Comparison of ENCODE assay signal across 1 cellular context in the genomic region with DNA sequence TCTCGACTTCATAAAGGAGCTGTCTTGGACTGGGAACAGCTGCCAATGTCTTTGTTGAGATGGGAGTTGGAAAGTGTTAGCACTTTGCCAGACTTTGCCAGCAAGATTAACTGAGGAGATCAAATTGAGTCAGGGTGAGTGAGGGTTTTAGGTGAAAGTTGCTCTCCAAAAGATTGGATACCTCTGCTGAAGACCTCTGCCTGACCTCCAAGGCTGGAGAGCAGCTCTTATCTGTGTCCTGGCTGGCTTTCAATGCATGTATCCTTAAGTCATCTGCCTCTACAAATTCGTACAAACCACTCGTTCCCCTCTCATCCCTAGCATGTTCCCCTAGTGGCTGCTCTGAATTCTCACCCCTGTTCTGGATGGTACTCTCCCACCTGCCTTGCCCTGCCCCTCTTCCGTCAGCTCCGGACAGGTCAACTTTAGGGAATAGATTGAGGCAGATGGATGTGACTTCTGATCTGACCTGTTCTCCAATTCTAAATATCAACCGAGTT.
TF ChIP-seq lines count a peak whose summit lies in the region.

A gene with protein sequence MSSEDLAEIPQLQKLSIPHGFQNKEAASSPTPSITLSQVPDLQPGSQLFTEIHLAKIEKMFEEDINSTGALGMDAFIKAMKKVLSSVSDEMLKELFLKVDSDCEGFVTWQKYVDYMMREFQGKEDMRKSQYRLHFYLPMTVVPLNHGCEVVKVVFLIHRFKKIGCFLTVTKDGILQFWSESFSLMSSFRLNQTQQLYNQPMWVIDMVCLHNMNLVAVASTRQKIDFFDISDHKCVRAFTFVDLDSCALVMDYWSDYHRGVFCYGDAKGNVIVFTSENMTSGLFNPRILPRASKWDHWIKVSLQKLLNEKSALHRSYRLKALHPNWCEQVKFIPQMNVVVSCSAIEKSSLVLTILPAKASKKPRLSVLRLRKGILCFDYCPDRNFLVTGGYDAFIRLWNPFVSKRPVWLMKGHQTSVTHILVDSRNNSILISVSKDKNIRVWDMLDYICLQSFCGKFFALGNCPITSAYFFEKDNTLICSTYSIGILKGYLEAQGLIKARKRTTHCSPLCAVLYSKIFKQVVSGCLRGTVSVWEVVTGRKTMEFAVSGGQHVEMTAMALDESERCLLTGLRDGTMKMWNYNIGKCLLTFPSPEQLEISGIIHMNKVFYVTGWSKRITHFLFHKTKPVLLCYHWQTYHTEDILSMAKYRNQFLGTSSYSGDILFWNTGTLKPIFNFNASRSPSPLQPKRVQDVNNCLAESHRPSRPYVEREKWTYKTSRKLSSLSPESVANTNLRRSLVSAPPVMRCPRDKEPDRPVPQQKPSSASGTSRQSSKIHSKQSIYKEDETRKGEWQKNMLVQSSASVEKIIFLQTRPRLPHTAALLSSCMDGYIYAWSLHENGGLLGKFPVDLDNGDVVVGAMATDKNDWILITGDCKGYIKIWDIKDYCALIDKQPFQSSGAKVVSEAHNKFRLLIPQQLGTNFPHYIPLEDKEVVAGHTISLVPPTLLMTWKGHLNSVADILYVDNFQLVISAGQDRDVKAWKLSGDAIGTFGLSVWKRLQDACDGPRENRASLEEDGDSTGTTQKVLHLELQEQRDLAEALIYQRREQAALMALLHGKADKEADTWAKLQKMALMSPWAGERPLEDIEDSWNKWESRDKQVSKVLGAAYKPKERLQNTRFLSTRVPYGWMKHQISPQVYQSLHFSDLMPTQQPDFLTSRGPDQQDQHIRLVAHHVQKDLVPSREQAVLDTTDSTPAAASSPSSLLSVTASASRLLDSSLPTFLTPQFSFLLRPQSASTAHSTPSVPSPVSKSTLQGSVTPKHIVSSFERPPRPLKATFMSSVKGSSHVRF (plus strand): TSS at position 51 of the 500 bp plus-strand sequence. CDS start 4,870 bp downstream, outside the sequence.

TF ChIP-seq in GM12891, 5 proteins besides CTCF, POLR2A, EP300 and RAD21:
- TF ChIP-seq SPI1 (IDR thresholded peaks at IDR 0.05; ENCODE audit: low read depth, low read length) (no peak), PAX5 (IDR thresholded peaks at IDR 0.05; ENCODE audit: insufficient read depth, low read length, severe bottlenecking) (no peak)
TF ChIP-seq in GM12891: peak in this region for 0.
